Comparison of ENCODE assay signal across 8 cellular contexts in genomic region chr9:129568560-129569505, GRCh38. TPM values are rescaled to one million over a fixed set of nuclear protein-coding genes. Genes with fewer than 3 reads are reported as not detected.
A peak's percentile ranks its signal among the peaks of the same experiment; 100 is the strongest.
DNase-seq lines count a peak whose midpoint lies in the region; ATAC-seq and TF ChIP-seq lines count a peak whose summit lies in the region.

No MANE protein-coding gene starts in this region.

- peaks cover 20% of the 10 kb centered on the region; the same call in 1 of the 2 replicates for H3K4me1 ChIP-seq in ES-I3 (ENCODE audit: insufficient read depth, low read length)
- H3K4me1 ChIP-seq in SJSA1 (replicated peaks) = peaks cover 29% of the 10 kb centered on the region
- H3K4me1 ChIP-seq in tibial nerve = peaks cover 0 to 48% (median 20%) of the 10 kb centered on the region in 4 donors

- peak overlapping the region; percentile 32 for H3K4me3 ChIP-seq in SJSA1
- H3K4me3 ChIP-seq in tibial nerve = peak overlapping the region; percentile 32 to 57 (median 46)

- H3K4me3 Mint-ChIP-seq in dendritic cell treated with granulocyte-macrophage colony-stimulating factor and Interleukin-4, amounts not matched to agents 40 ng/mL and 50 ng/mL, for 4 days = peak overlapping the region; percentile 73
- peak overlapping the region; percentile 67 for H3K4me3 Mint-ChIP-seq in memory B cell

- H3K9ac ChIP-seq in ES-I3 (ENCODE audit: low read depth, low read length) = peak overlapping the region; percentile 78

- H3K27ac ChIP-seq in SJSA1 (no peak overlapping the region), tibial nerve (peak overlapping the region; percentile 70 to 86 (median 82))

- H3K36me3 ChIP-seq in ES-I3 (ENCODE audit: insufficient read depth, low read length) (no peaks in the 10 kb centered on the region), SJSA1 (no peaks in the 10 kb centered on the region), tibial nerve (no peaks in the 10 kb centered on the region)

- H3K4me1 Mint-ChIP-seq in dendritic cell treated with granulocyte-macrophage colony-stimulating factor and Interleukin-4, amounts not matched to agents 40 ng/mL and 50 ng/mL, for 4 days (ENCODE audit: low read depth) = peaks cover 37% of the 10 kb centered on the region
- peaks cover 4% of the 10 kb centered on the region for H3K4me1 Mint-ChIP-seq in memory B cell

- no peaks in the 10 kb centered on the region for H3K36me3 Mint-ChIP-seq in dendritic cell treated with granulocyte-macrophage colony-stimulating factor and Interleukin-4, amounts not matched to agents 40 ng/mL and 50 ng/mL, for 4 days (ENCODE audit: low read depth)
- peaks cover 3% of the 10 kb centered on the region for H3K36me3 Mint-ChIP-seq in memory B cell

- intact Hi-C loops in dendritic cell treated with granulocyte-macrophage colony-stimulating factor and Interleukin-4, amounts not matched to agents 40 ng/mL and 50 ng/mL, for 4 days (cut with micrococcal nuclease) = no loop called here

- DNase-seq in SJSA1 (ENCODE audit: low read depth in 1 of 2, low spot score in 2 of 2) (no peak), memory B cell (ENCODE audit: low spot score in 2 of 2) (no peak), tibial nerve (ENCODE audit: low spot score in 2 of 2) (no peak), GOT3 (lab: John Stamatoyannopoulos, UW) (no peak)

- H3K9me3 ChIP-seq in ES-I3 (ENCODE audit: control insufficient read depth, insufficient read depth, low read length) (peaks cover under 1% of the 10 kb centered on the region; the same call in 1 of the 2 replicates), SJSA1 (replicated peaks) (no peaks in the 10 kb centered on the region), tibial nerve (no peaks in the 10 kb centered on the region)

- no peak for TF ChIP-seq EP300 in tibial nerve (IDR thresholded peaks at IDR 0.05)

- ATAC-seq in memory B cell (ENCODE audit: low read depth) = no peak
- no peak for ATAC-seq in GM18502 (IDR thresholded peaks at IDR 0.05; ENCODE audit: poor library complexity, unreplicated experiment)
- no peak for ATAC-seq in GM21529 (IDR thresholded peaks at IDR 0.05; ENCODE audit: unreplicated experiment)

- WGBS in tibial nerve, 2 donors = 1 to 4% methylated on average over 5 to 35 of the region's 92 CpGs

- H3K27me3 ChIP-seq in SJSA1 (replicated peaks) (no peaks in the 10 kb centered on the region), tibial nerve (no peaks in the 10 kb centered on the region)

- H3K27ac Mint-ChIP-seq in dendritic cell treated with granulocyte-macrophage colony-stimulating factor and Interleukin-4, amounts not matched to agents 40 ng/mL and 50 ng/mL, for 4 days = no peak overlapping the region
- no peak overlapping the region for H3K27ac Mint-ChIP-seq in memory B cell

- no peak for TF ChIP-seq CTCF in tibial nerve (IDR thresholded peaks at IDR 0.05)

- peaks cover 50% of the 10 kb centered on the region for H3K27me3 Mint-ChIP-seq in dendritic cell treated with granulocyte-macrophage colony-stimulating factor and Interleukin-4, amounts not matched to agents 40 ng/mL and 50 ng/mL, for 4 days
- peaks cover 24% of the 10 kb centered on the region for H3K27me3 Mint-ChIP-seq in memory B cell

- TF ChIP-seq POLR2A in tibial nerve (IDR thresholded peaks at IDR 0.05) = no peak

- peaks cover 4% of the 10 kb centered on the region for H3K9me3 Mint-ChIP-seq in dendritic cell treated with granulocyte-macrophage colony-stimulating factor and Interleukin-4, amounts not matched to agents 40 ng/mL and 50 ng/mL, for 4 days
- peaks cover 3% of the 10 kb centered on the region for H3K9me3 Mint-ChIP-seq in memory B cell

RNA-seq across cellular contexts. Expression of gene C9orf50, which starts 52.1 kb away (rescaled TPM):
- not detected in 2 replicates for total RNA-seq in SJSA1 (2014; rRNA removed; shearing (Covaris generic))
- 1 to 10 TPM in 3 of 4 donors, under 1 TPM in 1; 0.90 to 1.7 (median 1.3) TPM for total RNA-seq in tibial nerve

RNA-seq across cellular contexts. Expression of gene NTMT1, which starts 57.1 kb away (rescaled TPM):
- total RNA-seq in SJSA1 (2014; rRNA removed; shearing (Covaris generic)) = 30.8 and 35.9 TPM in 2 replicates
- total RNA-seq in tibial nerve = 10 to 100 TPM; 23.9 to 30.6 (median 27.5) TPM
